Comparison of ENCODE assay signal across 15 cellular contexts in the genomic region with DNA sequence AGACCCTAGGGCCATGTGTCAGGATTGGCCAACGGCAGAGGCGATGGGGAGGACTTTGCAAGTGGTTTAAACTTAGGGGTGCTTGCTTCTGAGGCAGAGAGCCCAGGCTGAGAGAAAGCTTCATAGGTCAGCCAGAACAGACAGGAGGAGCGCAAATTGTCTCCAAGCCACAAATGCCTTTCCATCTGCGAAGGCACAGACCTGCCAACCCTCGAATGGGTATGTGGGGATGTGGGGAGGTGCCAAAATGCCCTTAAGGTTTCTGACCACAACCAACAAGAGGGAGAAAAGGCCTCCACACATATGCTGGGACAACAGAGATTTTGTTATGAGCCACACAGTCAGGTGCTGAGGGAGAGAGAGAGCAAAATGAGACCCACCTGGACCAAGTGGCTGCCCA.
DNase-seq lines count a peak whose midpoint lies in the region; ATAC-seq lines count a peak whose summit lies in the region.
"Had no signal": no experiment of that assay in that cellular context is flagged by ENCODE, and none has a peak within 500 bp of the region (broad histone marks: within the 10 kb centered on the region; RNA-seq: fewer than 3 reads in every experiment).

No MANE protein-coding gene starts in this region.

- no peaks in the 10 kb centered on the region for H3K9me2 ChIP-seq in GM23248 (ENCODE audit: insufficient read depth)

- no peaks in the 10 kb centered on the region for H4K20me1 ChIP-seq in GM23248 (ENCODE audit: insufficient read depth)
- H4K20me1 ChIP-seq: BLaER1 treated with 17β-estradiol and CSF1 and Interleukin-3, amounts not matched to agents 10 nM and 100 nM had no signal

- no peaks in the 10 kb centered on the region for H3K36me3 Mint-ChIP-seq in stimulated activated memory B cell treated with anti-CD40 and anti-IgM and Interleukin-4, amounts not matched to agents 10 μg/mL and 1 μg/mL and 100 μg/mL, for 72 hours

- peaks cover 11% of the 10 kb centered on the region for H3K27me3 Mint-ChIP-seq in stimulated activated memory B cell treated with anti-CD40 and anti-IgM and Interleukin-4, amounts not matched to agents 10 μg/mL and 1 μg/mL and 100 μg/mL, for 72 hours
- H3K27me3 Mint-ChIP-seq: CD4-positive, alpha-beta T cell had no signal

- in situ Hi-C loops in G401 (cut with HindIII; ENCODE audit: low sequenced_read_pairs) (no loop called here), GM23248 (cut with MboI) (no loop called here)

- H3K27ac ChIP-seq in GM23248: no peak overlapping the region
- H3K27ac ChIP-seq: BLaER1 treated with 17β-estradiol and CSF1 and Interleukin-3, amounts not matched to agents 10 nM and 100 nM had no signal

- 82 to 85% methylated on average over 5 of the region's 5 CpGs for WGBS in GM23248 (ENCODE audit: low coverage in 1 of 2, low lambda C conversion rate in 2 of 2, missing lambda C conversion rate in 2 of 2), 2 experiments

- H3K4me3 Mint-ChIP-seq in stimulated activated memory B cell treated with anti-CD40 and anti-IgM and Interleukin-4, amounts not matched to agents 10 μg/mL and 1 μg/mL and 100 μg/mL, for 72 hours: no peak overlapping the region
- H3K4me3 Mint-ChIP-seq: CD4-positive, alpha-beta T cell had no signal

- no peak overlapping the region for H3K27ac Mint-ChIP-seq in stimulated activated memory B cell treated with anti-CD40 and anti-IgM and Interleukin-4, amounts not matched to agents 10 μg/mL and 1 μg/mL and 100 μg/mL, for 72 hours
- H3K27ac Mint-ChIP-seq: CD4-positive, alpha-beta T cell had no signal

- H3K4me2 ChIP-seq in GM23248 (ENCODE audit: unreplicated experiment): no peak overlapping the region
- H3K4me2 ChIP-seq: BLaER1 treated with 17β-estradiol and CSF1 and Interleukin-3, amounts not matched to agents 10 nM and 100 nM had no signal

- intact Hi-C loops in posterior vena cava (cut with DNase I): no loop called here

- H3K4me3 ChIP-seq in MG63 (no peak overlapping the region), GM23248 (no peak overlapping the region)
- H3K4me3 ChIP-seq: BLaER1 treated with 17β-estradiol and CSF1 and Interleukin-3, amounts not matched to agents 10 nM and 100 nM; GM12878; HAP-1 had no signal

- H3K9me3 ChIP-seq in MG63 (no peaks in the 10 kb centered on the region), GM23248 (ENCODE audit: low read depth) (no peaks in the 10 kb centered on the region)
- H3K9me3 ChIP-seq: BLaER1 treated with 17β-estradiol and CSF1 and Interleukin-3, amounts not matched to agents 10 nM and 100 nM; HAP-1 had no signal

- H2AFZ ChIP-seq in GM23248: no peak overlapping the region

- no peaks in the 10 kb centered on the region for H3K27me3 ChIP-seq in MG63
- H3K27me3 ChIP-seq in GM23248 (replicated peaks; ENCODE audit: insufficient read depth): no peaks in the 10 kb centered on the region
- H3K27me3 ChIP-seq: BLaER1 treated with 17β-estradiol and CSF1 and Interleukin-3, amounts not matched to agents 10 nM and 100 nM had no signal

- H3K79me2 ChIP-seq in GM23248 (ENCODE audit: insufficient read depth): no peaks in the 10 kb centered on the region

- peaks cover 8% of the 10 kb centered on the region for H3K4me1 ChIP-seq in GM23248 (ENCODE audit: insufficient read depth)
- H3K4me1 ChIP-seq: HAP-1 had no signal

- DNase-seq in G401 (ENCODE audit: low spot score): peak; percentile 93
- DNase-seq in MG63: peak; percentile 47
- DNase-seq in cerebellar nuclear complex (lab: John Stamatoyannopoulos, UW): peak; percentile 25 to 63
- DNase-seq in posterior vena cava (ENCODE audit: low spot score): peak; percentile 31
- DNase-seq in GM23248: no peak
- no peak for DNase-seq in stimulated activated naive CD4-positive, alpha-beta T cell (lab: John Stamatoyannopoulos, UW)
- DNase-seq in activated CD4-positive, alpha-beta T cell treated with anti-CD3 and anti-CD28 coated beads for 1 hour: no peak
- DNase-seq: ACHN; Calu3; CD4-positive, alpha-beta T cell; DMS 273 treated with DMSO at 0.1 percent for 48 hours had no signal

- H3K9me3 Mint-ChIP-seq in stimulated activated memory B cell treated with anti-CD40 and anti-IgM and Interleukin-4, amounts not matched to agents 10 μg/mL and 1 μg/mL and 100 μg/mL, for 72 hours: no peaks in the 10 kb centered on the region
- H3K9me3 Mint-ChIP-seq: CD4-positive, alpha-beta T cell had no signal

- H3K36me3 ChIP-seq in MG63 (no peaks in the 10 kb centered on the region), GM23248 (ENCODE audit: low read depth) (no peaks in the 10 kb centered on the region)
- H3K36me3 ChIP-seq: BLaER1 treated with 17β-estradiol and CSF1 and Interleukin-3, amounts not matched to agents 10 nM and 100 nM; HAP-1 had no signal

- no peak overlapping the region for H3K9ac ChIP-seq in GM23248
- H3K9ac ChIP-seq: BLaER1 treated with 17β-estradiol and CSF1 and Interleukin-3, amounts not matched to agents 10 nM and 100 nM had no signal

- ATAC-seq in stimulated activated memory B cell treated with anti-CD40 and anti-IgM and Interleukin-4, amounts not matched to agents 10 μg/mL and 1 μg/mL and 100 μg/mL, for 72 hours: no peak
- ATAC-seq: GM12878 had no signal

- H3K4me1 Mint-ChIP-seq in stimulated activated memory B cell treated with anti-CD40 and anti-IgM and Interleukin-4, amounts not matched to agents 10 μg/mL and 1 μg/mL and 100 μg/mL, for 72 hours: no peaks in the 10 kb centered on the region

- H3F3A ChIP-seq in GM23248 (ENCODE audit: insufficient read depth): no peaks in the 10 kb centered on the region

Comparison
In these comparisons a context has a peak if more than half of its experiments do, and no peak if none do; other contexts are left out.
1. DNase-seq: peak in G401 (single experiment), MG63 (single experiment), cerebellar nuclear complex (2 of 2) and posterior vena cava (single experiment); none in GM23248 (single experiment), stimulated activated naive CD4-positive, alpha-beta T cell (0 of 6) and activated CD4-positive, alpha-beta T cell treated with anti-CD3 and anti-CD28 coated beads for 1 hour (single experiment).